35 cellular contexts compared by ENCODE assay signal in genomic region chr16:57915267-57915666, GRCh38. TPM values are rescaled to one million over a fixed set of nuclear protein-coding genes. Genes with fewer than 3 reads are reported as not detected.
"Had no signal": no experiment of that assay in that cellular context is flagged by ENCODE, and none has a peak within 500 bp of the region (broad histone marks: within the 10 kb centered on the region; RNA-seq: fewer than 3 reads in every experiment).

No MANE protein-coding gene starts in this region.

- H3K9me3 ChIP-seq: adrenal gland, body of pancreas, breast epithelium had no signal

- H3K4me1 Mint-ChIP-seq: activated B cell treated with CpG ODN at 0.5 μM for 24 hours; activated CD4-positive, alpha-beta T cell treated with anti-CD3 and anti-CD28 coated beads, Interleukin-2, amount 10 ng/mL, durations not matched to agents 24 days and 14 days; activated naive CD8-positive, alpha-beta T cell treated with anti-CD3 and anti-CD28 coated beads for 36 hours had no signal

- H3K4me3 Mint-ChIP-seq: activated B cell treated with CpG ODN at 0.5 μM for 24 hours; activated CD4-positive, alpha-beta memory T cell treated with anti-CD3 and anti-CD28 coated beads for 36 hours; activated CD4-positive, alpha-beta T cell treated with anti-CD3 and anti-CD28 coated beads, Interleukin-2, amount 10 ng/mL, durations not matched to agents 24 days and 14 days; activated CD8-positive, alpha-beta T cell treated with anti-CD3 and anti-CD28 coated beads for 36 hours; activated naive CD4-positive, alpha-beta T cell treated with anti-CD3 and anti-CD28 coated beads for 36 hours; activated naive CD8-positive, alpha-beta T cell treated with anti-CD3 and anti-CD28 coated beads for 36 hours; activated T-cell treated with anti-CD3 and anti-CD28 coated beads, Interleukin-2, amount 50 U/mL, for 4 hours; T-helper 1 cell treated with Interleukin-12 subunit alpha and Interleukin-12 subunit beta and Interleukin-4 antibody, amounts not matched to agents 30 μg/mL and 1 μg/mL, for 36 hours; T-helper 2 cell treated with Interferon-gamma antibody and Interleukin-4, amounts not matched to agents 5 μg/mL and 100 μg/mL, for 36 hours had no signal

- H3K9me3 Mint-ChIP-seq: activated CD4-positive, alpha-beta T cell treated with anti-CD3 and anti-CD28 coated beads, Interleukin-2, amount 10 ng/mL, durations not matched to agents 24 days and 14 days; activated CD8-positive, alpha-beta T cell treated with anti-CD3 and anti-CD28 coated beads for 36 hours; activated naive CD4-positive, alpha-beta T cell treated with anti-CD3 and anti-CD28 coated beads for 36 hours; activated naive CD4-positive, alpha-beta T cell treated with anti-CD3 and anti-CD28 coated beads, Interleukin-2, amount 50 U/mL, for 72 hours; activated naive CD8-positive, alpha-beta T cell treated with anti-CD3 and anti-CD28 coated beads for 36 hours; activated T-cell treated with anti-CD3 and anti-CD28 coated beads, Interleukin-2, amount 50 U/mL, for 4 hours; activated T-helper 2 cell treated with anti-CD3 and anti-CD28 coated beads, Interferon-gamma antibody, Interleukin-2, Interleukin-4, amounts not matched to agents 10 μg/mL and 5 μg/mL and 100 μg/mL, durations not matched to agents 14 hours and 24 hours and 36 hours; T-helper 1 cell treated with Interleukin-12 subunit alpha and Interleukin-12 subunit beta and Interleukin-4 antibody, amounts not matched to agents 30 μg/mL and 1 μg/mL, for 36 hours; T-helper 2 cell treated with Interferon-gamma antibody and Interleukin-4, amounts not matched to agents 5 μg/mL and 100 μg/mL, for 36 hours had no signal

- ATAC-seq: activated CD8-positive, alpha-beta T cell treated with anti-CD3 and anti-CD28 coated beads for 36 hours; activated naive CD4-positive, alpha-beta T cell treated with anti-CD3 and anti-CD28 coated beads, Interleukin-2, amount 50 U/mL, for 72 hours; activated T-cell treated with anti-CD3 and anti-CD28 coated beads, Interleukin-2, amount 50 U/mL, for 4 hours; body of pancreas had no signal

- H3K27me3 ChIP-seq: adrenal gland, body of pancreas, breast epithelium had no signal

- H3K27ac ChIP-seq: adrenal gland, body of pancreas, brain microvascular endothelial cell, breast epithelium, VCaP had no signal

- H3K36me3 Mint-ChIP-seq: activated CD4-positive, alpha-beta memory T cell treated with anti-CD3 and anti-CD28 coated beads for 36 hours; activated naive CD4-positive, alpha-beta T cell treated with anti-CD3 and anti-CD28 coated beads, Interleukin-2, amount 50 U/mL, for 72 hours; activated naive CD8-positive, alpha-beta T cell treated with anti-CD3 and anti-CD28 coated beads for 36 hours had no signal

- H3K4me1 ChIP-seq: adrenal gland, body of pancreas, breast epithelium had no signal

- H3K4me3 ChIP-seq: adrenal gland, body of pancreas, breast epithelium had no signal

- H3K27ac Mint-ChIP-seq: activated B cell treated with CpG ODN at 0.5 μM for 24 hours; activated CD4-positive, alpha-beta memory T cell treated with anti-CD3 and anti-CD28 coated beads for 36 hours; activated CD4-positive, alpha-beta T cell treated with anti-CD3 and anti-CD28 coated beads, Interleukin-2, amount 10 ng/mL, durations not matched to agents 24 days and 14 days; activated CD8-positive, alpha-beta T cell treated with anti-CD3 and anti-CD28 coated beads for 36 hours; activated naive CD4-positive, alpha-beta T cell treated with anti-CD3 and anti-CD28 coated beads for 36 hours; activated naive CD4-positive, alpha-beta T cell treated with anti-CD3 and anti-CD28 coated beads, Interleukin-2, amount 50 U/mL, for 72 hours; activated naive CD8-positive, alpha-beta T cell treated with anti-CD3 and anti-CD28 coated beads for 36 hours; activated T-helper 2 cell treated with anti-CD3 and anti-CD28 coated beads, Interferon-gamma antibody, Interleukin-2, Interleukin-4, amounts not matched to agents 10 μg/mL and 5 μg/mL and 100 μg/mL, durations not matched to agents 14 hours and 24 hours and 36 hours; T-helper 1 cell treated with Interleukin-12 subunit alpha and Interleukin-12 subunit beta and Interleukin-4 antibody, amounts not matched to agents 30 μg/mL and 1 μg/mL, for 36 hours; T-helper 2 cell treated with Interferon-gamma antibody and Interleukin-4, amounts not matched to agents 5 μg/mL and 100 μg/mL, for 36 hours had no signal

- DNase-seq: activated B cell treated with CpG ODN at 0.5 μM for 24 hours; activated CD4-positive, alpha-beta memory T cell treated with anti-CD3 and anti-CD28 coated beads for 36 hours; activated CD4-positive, alpha-beta T cell treated with anti-CD3 and anti-CD28 coated beads for 4 hours; activated CD4-positive, alpha-beta T cell treated with anti-CD3 and anti-CD28 coated beads, Interleukin-2, amount 10 ng/mL, durations not matched to agents 24 days and 14 days; activated CD4-positive, alpha-beta T cell treated with anti-CD3 and anti-CD28 coated beads, Interleukin-2, amount 50 U/mL, for 1 hour; activated CD4-positive, alpha-beta T cell treated with anti-CD3 and anti-CD28 coated beads, Interleukin-2, amount 50 U/mL, for 4 hours; activated CD4-positive, CD25-positive, alpha-beta regulatory T cell treated with anti-CD3 and anti-CD28 coated beads, Interleukin-2, amount 50 U/mL, for 72 hours; activated CD8-positive, alpha-beta memory T cell treated with anti-CD3 and anti-CD28 coated beads, Interleukin-2, amount 50 U/mL, for 4 hours; activated CD8-positive, alpha-beta T cell treated with anti-CD3 and anti-CD28 coated beads for 36 hours; activated effector memory CD4-positive, alpha-beta T cell treated with anti-CD3 and anti-CD28 coated beads, Interleukin-2, amount 50 U/mL, for 16 hours; activated gamma-delta T cell treated with Interleukin-2 at 50 U/mL for 16 hours; activated naive CD4-positive, alpha-beta T cell; activated naive CD4-positive, alpha-beta T cell treated with anti-CD3 and anti-CD28 coated beads for 36 hours; activated naive CD4-positive, alpha-beta T cell treated with anti-CD3 and anti-CD28 coated beads, Interleukin-2, amount 50 U/mL, for 16 hours; activated naive CD8-positive, alpha-beta T cell treated with anti-CD3 and anti-CD28 coated beads for 36 hours; activated T-cell treated with anti-CD3 and anti-CD28 coated beads for 4 hours; activated T-cell treated with anti-CD3 and anti-CD28 coated beads, Interleukin-2, amount 50 U/mL, for 1 hour; activated T-cell treated with anti-CD3 and anti-CD28 coated beads, Interleukin-2, amount 50 U/mL, for 4 hours; adrenal gland; amniotic stem cell; aorta; body of pancreas; brain microvascular endothelial cell; central memory CD4-positive, alpha-beta T cell; T-helper 2 cell; T-helper 9 cell had no signal

- H3K27me3 Mint-ChIP-seq: activated CD4-positive, alpha-beta memory T cell treated with anti-CD3 and anti-CD28 coated beads for 36 hours; activated CD4-positive, alpha-beta T cell treated with anti-CD3 and anti-CD28 coated beads, Interleukin-2, amount 10 ng/mL, durations not matched to agents 24 days and 14 days; activated naive CD8-positive, alpha-beta T cell treated with anti-CD3 and anti-CD28 coated beads for 36 hours had no signal

- H3K36me3 ChIP-seq: adrenal gland, brain microvascular endothelial cell, breast epithelium had no signal

RNA-seq across cellular contexts. Expression of gene CNGB1, which starts 55.7 kb away (rescaled TPM):
- total RNA-seq: activated B cell treated with CpG ODN at 0.5 μM for 24 hours; activated CD4-positive, alpha-beta memory T cell treated with anti-CD3 and anti-CD28 coated beads for 36 hours; activated CD4-positive, alpha-beta T cell treated with anti-CD3 and anti-CD28 coated beads, Interleukin-2, amount 10 ng/mL, durations not matched to agents 24 days and 14 days; activated CD8-positive, alpha-beta memory T cell treated with anti-CD3 and anti-CD28 coated beads for 36 hours; activated CD8-positive, alpha-beta T cell treated with anti-CD3 and anti-CD28 coated beads for 36 hours; activated naive CD4-positive, alpha-beta T cell treated with anti-CD3 and anti-CD28 coated beads for 36 hours; activated naive CD8-positive, alpha-beta T cell treated with anti-CD3 and anti-CD28 coated beads for 36 hours; activated T-cell treated with anti-CD3 and anti-CD28 coated beads, Interleukin-2, amount 50 U/mL, for 4 hours; activated T-helper 2 cell treated with anti-CD3 and anti-CD28 coated beads, Interferon-gamma antibody, Interleukin-2, Interleukin-4, amounts not matched to agents 10 μg/mL and 5 μg/mL and 100 μg/mL, durations not matched to agents 14 hours and 24 hours and 36 hours; aorta; astrocyte; body of pancreas; breast epithelium; cardiac septum had no signal
- polyA plus RNA-seq: aorta had no signal
